10 cellular contexts compared by ENCODE assay signal in genomic region chr11:76587810-76588454, GRCh38.
A peak's percentile ranks its signal among the peaks of the same experiment; 100 is the strongest.
DNase-seq lines count a peak whose midpoint lies in the region; ATAC-seq, FAIRE-seq and TF ChIP-seq lines count a peak whose summit lies in the region.
"Had no signal": no experiment of that assay in that cellular context is flagged by ENCODE, and none has a peak within 500 bp of the region (broad histone marks: within the 10 kb centered on the region; RNA-seq: fewer than 3 reads in every experiment).

No MANE protein-coding gene starts in this region.

- H3K4me2 ChIP-seq in GM12878 (ENCODE audit: control insufficient read depth, insufficient read depth) (no peak overlapping the region), mesenchymal stem cell (ENCODE audit: low read length, poor library complexity, severe bottlenecking) (no peak overlapping the region)

- BruUV-seq in GM12878 (replicated peaks; lab: Mats Ljungman, UMichigan) = no TSS peak

- H3K27me3 ChIP-seq in GM12878 (replicated peaks in 1 of 2; ENCODE audit: control insufficient read depth in 2 of 2, insufficient read depth in 2 of 2, low read length in 1 of 2) = no peaks in the 10 kb centered on the region
- no peaks in the 10 kb centered on the region for H3K27me3 ChIP-seq in mesenchymal stem cell (ENCODE audit: control insufficient read depth in 1 of 2, insufficient read depth in 1 of 2, low read length in 2 of 2)
- H3K27me3 ChIP-seq in uterus = no peaks in the 10 kb centered on the region
- H3K27me3 ChIP-seq: testis had no signal

- H3K79me2 ChIP-seq in GM12878 (ENCODE audit: control insufficient read depth, insufficient read depth, low read length) = no peaks in the 10 kb centered on the region

- no peak for ATAC-seq in GM12878
- ATAC-seq in HG02759 (IDR thresholded peaks at IDR 0.05; ENCODE audit: unreplicated experiment) = no peak
- no peak for ATAC-seq in GM21576 (IDR thresholded peaks at IDR 0.05; ENCODE audit: unreplicated experiment)

- intact Hi-C loops in GM12878 (cut with micrococcal nuclease; ENCODE audit: unreplicated experiment) (no loop called here), uterus (cut with DNase I; ENCODE audit: low total_unique reads) (no loop called here)

- H3K9me3 ChIP-seq in GM12878 (replicated peaks; ENCODE audit: control insufficient read depth, insufficient read depth, low read length) (no peaks in the 10 kb centered on the region), mesenchymal stem cell (ENCODE audit: control insufficient read depth, low read length) (no peaks in the 10 kb centered on the region), uterus (no peaks in the 10 kb centered on the region)
- H3K9me3 ChIP-seq: testis had no signal

- no peak overlapping the region for H2BK12ac ChIP-seq in mesenchymal stem cell (ENCODE audit: low read length in 2 of 2)

- no peak overlapping the region for H3K14ac ChIP-seq in mesenchymal stem cell (ENCODE audit: low read length in 2 of 2)

- peak overlapping the region in 1 of 2 experiments; percentile 12 for H3K4ac ChIP-seq in mesenchymal stem cell (ENCODE audit: low read depth in 1 of 2, low read length in 2 of 2)

- CTCF ChIA-PET in GM12878 (lab: Yijun Ruan, JAX) = no interaction called here

- no peak for FAIRE-seq in GM12878 (lab: Jason Lieb, UNC)

- in situ Hi-C loops in GM12878 (cut with MboI) = no loop called here

- no peak overlapping the region for H4K91ac ChIP-seq in mesenchymal stem cell (ENCODE audit: low read length)

- no peak overlapping the region for H2AK5ac ChIP-seq in mesenchymal stem cell (ENCODE audit: low read length, severe bottlenecking)

- TF ChIP-seq RAD21 in GM12878 (IDR thresholded peaks at IDR 0.05; ENCODE audit: insufficient read depth, low read depth, low read length) = no peak

- H2BK5ac ChIP-seq in mesenchymal stem cell (ENCODE audit: low read depth, low read length, poor library complexity, severe bottlenecking) = peak overlapping the region; percentile 68

- H2BK15ac ChIP-seq in mesenchymal stem cell (ENCODE audit: low read depth, poor library complexity, severe bottlenecking) = peak overlapping the region; percentile 12

- SMC1A ChIA-PET in GM12878 (lab: Charles Lee; ENCODE audit: uncharacterized antibody, unreplicated experiment) = interaction anchor here (1.3 kb wide), 1 partner anchor 11 kb away, joined by 3 read pairs; no protein-coding TSS in a partner anchor

- DNase-seq in stimulated activated CD4-positive, alpha-beta T cell treated with anti-CD3 and anti-CD28 coated beads, Interleukin-2, amount 100 ng/mL, for 4 hours (ENCODE audit: low read depth) = peak; percentile 15
- DNase-seq in stimulated activated CD4-positive, alpha-beta T cell treated with anti-CD3 and anti-CD28 coated beads, Interleukin-4, amount 100 ng/mL, for 24 hours = no peak
- DNase-seq in GM12878 (ENCODE audit: low read depth, low spot score) (no peak), mesenchymal stem cell (peak; percentile 55), uterus (no peak), SKM-1 treated with dmso at 0.1 percent for 144 hours (lab: John Stamatoyannopoulos, UW; ENCODE audit: unreplicated experiment) (no peak)
- DNase-seq: NCI-H2029 treated with DMSO at 0.1 percent for 48 hours, testis had no signal

- peak overlapping the region; percentile 21; the same call in 1 of the 2 replicates for H2AFZ ChIP-seq in GM12878 (ENCODE audit: control insufficient read depth, low read depth, low read length)
- no peak overlapping the region for H2AFZ ChIP-seq in mesenchymal stem cell (ENCODE audit: low read depth, low read length)

- H3K27ac ChIP-seq in GM12878 (ENCODE audit: control insufficient read depth, insufficient read depth) = no peak overlapping the region
- peak overlapping the region; percentile 22 for H3K27ac ChIP-seq in mesenchymal stem cell (ENCODE audit: low read length, poor library complexity, severe bottlenecking)
- H3K27ac ChIP-seq in uterus = peak overlapping the region; percentile 60 to 78

- TF ChIP-seq POLR2A in GM12878 (IDR thresholded peaks at IDR 0.05; ENCODE audit: low read depth, low read length) = no peak
- TF ChIP-seq POLR2A in uterus (IDR thresholded peaks at IDR 0.05) = no peak

- H3K4me3 ChIP-seq in GM12878 (no peak overlapping the region), mesenchymal stem cell (ENCODE audit: insufficient read depth in 1 of 2, low read depth in 1 of 2, low read length in 2 of 2) (no peak overlapping the region), uterus (no peak overlapping the region)
- H3K4me3 ChIP-seq: testis had no signal

- H3K36me3 ChIP-seq in GM12878 (ENCODE audit: control insufficient read depth in 2 of 2, insufficient read depth in 2 of 2, low read length in 1 of 2) = no peaks in the 10 kb centered on the region
- no peaks in the 10 kb centered on the region for H3K36me3 ChIP-seq in mesenchymal stem cell (ENCODE audit: control insufficient read depth in 1 of 2, insufficient read depth in 2 of 2, low read depth in 1 of 2, low read length in 2 of 2)
- H3K36me3 ChIP-seq in uterus = no peaks in the 10 kb centered on the region

- H3K9ac ChIP-seq in GM12878 (ENCODE audit: control insufficient read depth, insufficient read depth, low read length) (no peak overlapping the region), mesenchymal stem cell (ENCODE audit: low read length) (no peak overlapping the region)

- WGBS in GM12878 (ENCODE audit: insufficient coverage, insufficient replicate concordance, low lambda C conversion rate, missing lambda C conversion rate) = 21% methylated on average over 5 of the region's 5 CpGs
- WGBS in mesenchymal stem cell = 53% methylated on average over 3 of the region's 5 CpGs

- POLR2A ChIA-PET in GM12878 (lab: Charles Lee) = no interaction called here

- H4K8ac ChIP-seq in mesenchymal stem cell (ENCODE audit: low read length) = peak overlapping the region; percentile 78

- H3K18ac ChIP-seq in mesenchymal stem cell (ENCODE audit: low read depth in 1 of 2, low read length in 2 of 2) = peak overlapping the region; percentile 1 to 31

- no peak overlapping the region for H3K23ac ChIP-seq in mesenchymal stem cell (ENCODE audit: low read length in 2 of 2)

- peak overlapping the region; percentile 61 for H2BK120ac ChIP-seq in mesenchymal stem cell (ENCODE audit: low read depth, low read length)

- TF ChIP-seq CTCF in GM12878 (IDR thresholded peaks at IDR 0.05 in 2 of 3, conservative IDR thresholded peaks at IDR 0.05 in 1 of 3; ENCODE audit: control insufficient read depth in 2 of 3, extremely low read depth in 1 of 3, insufficient read depth in 1 of 3, low read depth in 3 of 3, low read length in 3 of 3) (no peak), uterus (IDR thresholded peaks at IDR 0.05) (no peak)

- no peak for TF ChIP-seq EP300 in GM12878 (IDR thresholded peaks at IDR 0.05; ENCODE audit: borderline replicate concordance in 1 of 2, control insufficient read depth in 1 of 2, low read depth in 2 of 2, low read length in 2 of 2)

- no peaks in the 10 kb centered on the region for H3K79me1 ChIP-seq in mesenchymal stem cell (replicated peaks; ENCODE audit: low read length, poor library complexity, severe bottlenecking)

- H4K20me1 ChIP-seq in GM12878 (ENCODE audit: control insufficient read depth, insufficient read depth) = no peaks in the 10 kb centered on the region

- RAD21 ChIA-PET in GM12878 (lab: Charles Lee; ENCODE audit: unreplicated experiment) = no interaction called here

- no peaks in the 10 kb centered on the region for H3K4me1 ChIP-seq in GM12878 (ENCODE audit: control insufficient read depth, insufficient read depth, low read length)
- peaks cover 7% of the 10 kb centered on the region for H3K4me1 ChIP-seq in mesenchymal stem cell (ENCODE audit: control insufficient read depth, insufficient read depth, low read depth, low read length)
- no peaks in the 10 kb centered on the region for H3K4me1 ChIP-seq in uterus
- H3K4me1 ChIP-seq: testis had no signal

TF ChIP-seq in GM12878, 131 proteins besides CTCF, POLR2A, EP300 and RAD21 (continues in another document):
- TF ChIP-seq BMI1 (IDR thresholded peaks at IDR 0.05; ENCODE audit: borderline replicate concordance) (no peak), ATF2 (IDR thresholded peaks at IDR 0.05; ENCODE audit: low read length) (no peak), NFXL1 (IDR thresholded peaks at IDR 0.05; ENCODE audit: borderline replicate concordance) (no peak), MLLT1 (IDR thresholded peaks at IDR 0.05) (no peak), NR2C2 (IDR thresholded peaks at IDR 0.05; ENCODE audit: borderline replicate concordance, control insufficient read depth, insufficient read length, low read depth) (no peak), RUNX3 (IDR thresholded peaks at IDR 0.05; ENCODE audit: low read length) (no peak), YBX1 (IDR thresholded peaks at IDR 0.05) (no peak), IKZF2 (IDR thresholded peaks at IDR 0.05) (no peak)

Comparison
In these comparisons a context has a peak if more than half of its experiments do, and no peak if none do; other contexts are left out.
1. DNase-seq: peak in stimulated activated CD4-positive, alpha-beta T cell treated with anti-CD3 and anti-CD28 coated beads, Interleukin-2, amount 100 ng/mL, for 4 hours (single experiment) and mesenchymal stem cell (single experiment); none in stimulated activated CD4-positive, alpha-beta T cell treated with anti-CD3 and anti-CD28 coated beads, Interleukin-4, amount 100 ng/mL, for 24 hours (single experiment), GM12878 (single experiment), uterus (0 of 2) and SKM-1 treated with dmso at 0.1 percent for 144 hours (single experiment).